In genomic region chr12:100566887-100567637, GRCh38 we compare ENCODE assay signal across 9 cellular contexts. TPM values are rescaled to one million over a fixed set of nuclear protein-coding genes. Genes with fewer than 3 reads are reported as not detected.
DNase-seq lines count a peak whose midpoint lies in the region; ATAC-seq and TF ChIP-seq lines count a peak whose summit lies in the region.
"Had no signal": no experiment of that assay in that cellular context is flagged by ENCODE, and none has a peak within 500 bp of the region (broad histone marks: within the 10 kb centered on the region; RNA-seq: fewer than 3 reads in every experiment).

No MANE protein-coding gene starts in this region.

- no peak overlapping the region for H3K4me3 Mint-ChIP-seq in T-cell
- no peak overlapping the region for H3K4me3 Mint-ChIP-seq in activated T-cell treated with anti-CD3 and anti-CD28 coated beads, Interleukin-2, amount 50 U/mL, for 4 hours

- CTCF ChIA-PET in T-cell (lab: Charles Lee) = no interaction called here

- no peaks in the 10 kb centered on the region for H3K4me1 Mint-ChIP-seq in T-cell
- H3K4me1 Mint-ChIP-seq in activated T-cell treated with anti-CD3 and anti-CD28 coated beads, Interleukin-2, amount 50 U/mL, for 4 hours (ENCODE audit: low read depth) = no peaks in the 10 kb centered on the region

- H3K9me3 Mint-ChIP-seq in T-cell = no peaks in the 10 kb centered on the region
- H3K9me3 Mint-ChIP-seq in activated T-cell treated with anti-CD3 and anti-CD28 coated beads, Interleukin-2, amount 50 U/mL, for 4 hours = no peaks in the 10 kb centered on the region

- H3K27ac Mint-ChIP-seq in T-cell = no peak overlapping the region

- DNase-seq in AG08396 (ENCODE audit: low spot score) (peak; percentile 29), epithelial cell of esophagus (ENCODE audit: low read depth) (peak; percentile 13), T-cell (no peak), NCI-H774 (lab: John Stamatoyannopoulos, UW) (no peak), prostate gland (ENCODE audit: low spot score) (no peak)
- DNase-seq in activated T-cell treated with anti-CD3 and anti-CD28 coated beads, Interleukin-2, amount 50 U/mL, for 4 hours = no peak

- H3K36me3 ChIP-seq in prostate gland = no peaks in the 10 kb centered on the region

- H3K4me3 ChIP-seq in epithelial cell of esophagus (ENCODE audit: low read length) = no peak overlapping the region
- no peak overlapping the region for H3K4me3 ChIP-seq in prostate gland

- no peaks in the 10 kb centered on the region for H3K4me1 ChIP-seq in prostate gland (replicated peaks)

- WGBS in prostate gland = 35% methylated on average over 3 of the region's 3 CpGs

- POLR2A ChIA-PET in T-cell (lab: Charles Lee) = no interaction called here

- no peak overlapping the region for H3K27ac ChIP-seq in prostate gland
- H3K27ac ChIP-seq: C4-2B had no signal

- intact Hi-C loops in prostate gland (cut with DNase I) = no loop called here

- no peak for TF ChIP-seq CTCF in epithelial cell of esophagus (IDR thresholded peaks at IDR 0.05; ENCODE audit: insufficient read depth, low read depth, low read length, missing control alignments)
- TF ChIP-seq CTCF in prostate gland (IDR thresholded peaks at IDR 0.05) = no peak

- no peaks in the 10 kb centered on the region for H3K27me3 ChIP-seq in prostate gland (replicated peaks; ENCODE audit: insufficient read depth)

- ATAC-seq in GM19395 (IDR thresholded peaks at IDR 0.05; ENCODE audit: unreplicated experiment) (peak; percentile 98), HG03175 (IDR thresholded peaks at IDR 0.05; ENCODE audit: unreplicated experiment) (peak; percentile 97), T-cell (replicated peaks in 1 of 4) (no peak)
- ATAC-seq in activated T-cell treated with anti-CD3 and anti-CD28 coated beads, Interleukin-2, amount 50 U/mL, for 4 hours = no peak

- TF ChIP-seq POLR2A in prostate gland (IDR thresholded peaks at IDR 0.05) = no peak

- no peaks in the 10 kb centered on the region for H3K36me3 Mint-ChIP-seq in T-cell
- H3K36me3 Mint-ChIP-seq in activated T-cell treated with anti-CD3 and anti-CD28 coated beads, Interleukin-2, amount 50 U/mL, for 4 hours (ENCODE audit: insufficient read depth) = no peaks in the 10 kb centered on the region

- H3K9me3 ChIP-seq in prostate gland = no peaks in the 10 kb centered on the region

- peaks cover 11 to 35% of the 10 kb centered on the region in 2 donors for H3K27me3 Mint-ChIP-seq in T-cell
- peaks cover 27% of the 10 kb centered on the region for H3K27me3 Mint-ChIP-seq in activated T-cell treated with anti-CD3 and anti-CD28 coated beads, Interleukin-2, amount 50 U/mL, for 4 hours (ENCODE audit: low read depth)

RNA-seq across cellular contexts. Expression of gene GAS2L3, which starts 6.4 kb away (rescaled TPM):
- total RNA-seq in T-cell (under 1 TPM in 2 of 5 donors, not detected in 3; 0.09 to 0.16 TPM), prostate gland (1 to 10 TPM in 1 of 2 donors, under 1 TPM in 1; 0.18 to 4.6 TPM)
- total RNA-seq in activated T-cell treated with anti-CD3 and anti-CD28 coated beads, Interleukin-2, amount 50 U/mL, for 4 hours = not detected

Comparison
In these comparisons a context has a peak if more than half of its experiments do, and no peak if none do; other contexts are left out.
1. DNase-seq: peak in AG08396 (single experiment) and epithelial cell of esophagus (single experiment); none in T-cell (0 of 34), activated T-cell treated with anti-CD3 and anti-CD28 coated beads, Interleukin-2, amount 50 U/mL, for 4 hours (single experiment), NCI-H774 (single experiment) and prostate gland (single experiment).
2. ATAC-seq: peak in GM19395 (single experiment) and HG03175 (single experiment); none in T-cell (0 of 4) and activated T-cell treated with anti-CD3 and anti-CD28 coated beads, Interleukin-2, amount 50 U/mL, for 4 hours (0 of 2).